Comparison of ENCODE assay signal across 1 cellular context in genomic region chr22:21424084-21424709, GRCh38. TPM values are rescaled to one million over a fixed set of nuclear protein-coding genes. Genes with fewer than 3 reads are reported as not detected.
"Had no signal": no experiment of that assay in that cellular context is flagged by ENCODE, and none has a peak within 500 bp of the region (broad histone marks: within the 10 kb centered on the region; RNA-seq: fewer than 3 reads in every experiment).

No MANE protein-coding gene starts in this region.

RNA-seq across cellular contexts. Expression of gene TMEM191C, which starts 43.0 kb away (rescaled TPM):
- total RNA-seq: M059J had no signal
